ENCODE assay signal across 1 cellular context in genomic region chr4:6277139-6277802, GRCh38.
TF ChIP-seq lines count a peak whose summit lies in the region.

No MANE protein-coding gene starts in this region.

TF ChIP-seq in HepG2, 621 proteins besides CTCF, POLR2A, EP300 and RAD21 (continued from another document):
- TF ChIP-seq ZNF382 (CRISPR knock-in tag; IDR thresholded peaks at IDR 0.05; ENCODE audit: borderline replicate concordance) (no peak), ZSCAN25 (CRISPR knock-in tag; IDR thresholded peaks at IDR 0.05) (peak; percentile 81), ZNF704 (CRISPR knock-in tag; IDR thresholded peaks at IDR 0.05; ENCODE audit: borderline replicate concordance) (no peak), ZNF460 (CRISPR knock-in tag; IDR thresholded peaks at IDR 0.05; ENCODE audit: borderline replicate concordance) (no peak), CBFB (CRISPR knock-in tag; IDR thresholded peaks at IDR 0.05) (no peak), MAZ (IDR thresholded peaks at IDR 0.05; ENCODE audit: borderline replicate concordance, low read depth, low read length) (peak; percentile 63; the same call in 1 of the 2 replicates), MAZ (CRISPR knock-in tag; IDR thresholded peaks at IDR 0.05; ENCODE audit: low read depth) (peak; percentile 57; the same call in 1 of the 2 replicates), ZBTB33 (CRISPR knock-in tag; IDR thresholded peaks at IDR 0.05) (peak; percentile 96), ELF4 (CRISPR knock-in tag; IDR thresholded peaks at IDR 0.05; ENCODE audit: borderline replicate concordance) (no peak), DRAP1 (CRISPR knock-in tag; IDR thresholded peaks at IDR 0.05) (no peak), MXI1 (IDR thresholded peaks at IDR 0.05; ENCODE audit: borderline replicate concordance, low read depth, low read length) (0 out of 3 replicates have a peak, but pooled peaks have one; percentile 8), ZHX1 (CRISPR knock-in tag; IDR thresholded peaks at IDR 0.05; ENCODE audit: low read depth) (0 out of 2 replicates have a peak, but pooled peaks have one; percentile 50), ZNF720 (CRISPR knock-in tag; IDR thresholded peaks at IDR 0.05) (no peak), LCORL (IDR thresholded peaks at IDR 0.05) (no peak), LCORL (CRISPR knock-in tag; IDR thresholded peaks at IDR 0.05) (no peak), AHR (CRISPR knock-in tag; IDR thresholded peaks at IDR 0.05) (0 out of 2 replicates have a peak, but pooled peaks have one; percentile 15), ZNF282 (IDR thresholded peaks at IDR 0.05; ENCODE audit: partially characterized antibody) (no peak), MZF1 (CRISPR knock-in tag; IDR thresholded peaks at IDR 0.05; ENCODE audit: borderline replicate concordance) (no peak), RFXAP (CRISPR knock-in tag; IDR thresholded peaks at IDR 0.05; ENCODE audit: borderline replicate concordance) (0 out of 2 replicates have a peak, but pooled peaks have one; percentile 66), E2F2 (CRISPR knock-in tag; IDR thresholded peaks at IDR 0.05; ENCODE audit: borderline replicate concordance) (no peak), DMTF1 (CRISPR knock-in tag; IDR thresholded peaks at IDR 0.05) (no peak), BCL6 (CRISPR knock-in tag; IDR thresholded peaks at IDR 0.05) (peak; percentile 37; the same call in 1 of the 2 replicates), ARNTL (CRISPR knock-in tag; IDR thresholded peaks at IDR 0.05) (no peak), ZNF564 (CRISPR knock-in tag; IDR thresholded peaks at IDR 0.05) (no peak; the same call in 1 of the 2 replicates), ZFP36L2 (CRISPR knock-in tag; IDR thresholded peaks at IDR 0.05) (no peak), KLF15 (CRISPR knock-in tag; IDR thresholded peaks at IDR 0.05; ENCODE audit: borderline replicate concordance) (no peak), TEAD2 (CRISPR knock-in tag; IDR thresholded peaks at IDR 0.05) (no peak), NR2F2 (IDR thresholded peaks at IDR 0.05; ENCODE audit: borderline replicate concordance, low read depth) (no peak), HDAC1 (CRISPR knock-in tag; IDR thresholded peaks at IDR 0.05) (0 out of 2 replicates have a peak, but pooled peaks have one; percentile 43), POLR2AphosphoS5 (IDR thresholded peaks at IDR 0.05; ENCODE audit: low read depth, low read length) (no peak), ZNF101 (CRISPR knock-in tag; IDR thresholded peaks at IDR 0.05; ENCODE audit: borderline replicate concordance, low read depth) (no peak), ZNF619 (CRISPR knock-in tag; IDR thresholded peaks at IDR 0.05) (0 out of 2 replicates have a peak, but pooled peaks have one; percentile 34), NAIF1 (CRISPR knock-in tag; IDR thresholded peaks at IDR 0.05; ENCODE audit: borderline replicate concordance) (no peak), ZNF724P (CRISPR knock-in tag; IDR thresholded peaks at IDR 0.05; ENCODE audit: borderline replicate concordance) (no peak), AHDC1 (CRISPR knock-in tag; IDR thresholded peaks at IDR 0.05; ENCODE audit: borderline replicate concordance) (no peak), ZKSCAN1 (IDR thresholded peaks at IDR 0.05; ENCODE audit: low read length) (no peak), HES4 (CRISPR knock-in tag; IDR thresholded peaks at IDR 0.05; ENCODE audit: borderline replicate concordance) (0 out of 2 replicates have a peak, but pooled peaks have one; percentile 42)
